17 cellular contexts compared by ENCODE assay signal in genomic region chr3:38473229-38473628, GRCh38. TPM values are rescaled to one million over a fixed set of nuclear protein-coding genes. Genes with fewer than 3 reads are reported as not detected.
DNase-seq lines count a peak whose midpoint lies in the region; ATAC-seq and TF ChIP-seq lines count a peak whose summit lies in the region.
"Had no signal": no experiment of that assay in that cellular context is flagged by ENCODE, and none has a peak within 500 bp of the region (broad histone marks: within the 10 kb centered on the region; RNA-seq: fewer than 3 reads in every experiment).

No MANE protein-coding gene starts in this region.

- peaks cover 8 to 13% of the 10 kb centered on the region in 2 experiments for H3K9me3 ChIP-seq in CD4-positive, CD25-positive, alpha-beta regulatory T cell (ENCODE audit: control insufficient read depth in 2 of 2, low read length in 2 of 2)
- H3K9me3 ChIP-seq in DND-41 (ENCODE audit: insufficient read depth, low read length, severe bottlenecking), result peaks cover 20% of the 10 kb centered on the region
- peaks cover 5 to 18% of the 10 kb centered on the region in 2 donors for H3K9me3 ChIP-seq in left lung

- H3K79me2 ChIP-seq in DND-41 (ENCODE audit: insufficient read depth, low read length), result peaks cover 88% of the 10 kb centered on the region

- no peak overlapping the region for H2AFZ ChIP-seq in DND-41 (ENCODE audit: low read depth, low read length)

- H3K4me3 Mint-ChIP-seq in CD4-positive, CD25-positive, alpha-beta regulatory T cell, result no peak overlapping the region
- H3K4me3 Mint-ChIP-seq: activated CD4-positive, alpha-beta memory T cell treated with anti-CD3 and anti-CD28 coated beads, Interleukin-2, amount 10 ng/mL, durations not matched to agents 7 days and 5 days; activated naive CD8-positive, alpha-beta T cell; T-cell had no signal

- TF ChIP-seq CTCF in DND-41 (IDR thresholded peaks at IDR 0.05; ENCODE audit: borderline replicate concordance, extremely low read depth, low read length, poor library complexity, severe bottlenecking), result no peak
- no peak for TF ChIP-seq CTCF in left lung (IDR thresholded peaks at IDR 0.05)

- no peaks in the 10 kb centered on the region for H3K27me3 Mint-ChIP-seq in CD4-positive, CD25-positive, alpha-beta regulatory T cell
- H3K27me3 Mint-ChIP-seq: activated CD4-positive, alpha-beta memory T cell treated with anti-CD3 and anti-CD28 coated beads, Interleukin-2, amount 10 ng/mL, durations not matched to agents 7 days and 5 days; activated naive CD8-positive, alpha-beta T cell; T-cell had no signal

- H3K27me3 ChIP-seq in CD4-positive, CD25-positive, alpha-beta regulatory T cell (ENCODE audit: control insufficient read depth, insufficient read depth, low read length), result no peaks in the 10 kb centered on the region
- H3K27me3 ChIP-seq in DND-41 (ENCODE audit: insufficient read depth, low read length, poor library complexity) (no peaks in the 10 kb centered on the region), left lung (no peaks in the 10 kb centered on the region)
- H3K27me3 ChIP-seq: stomach had no signal

- no peak overlapping the region for H3K4me2 ChIP-seq in DND-41 (ENCODE audit: insufficient read depth, low read length)

- H3K4me1 ChIP-seq in CD4-positive, CD25-positive, alpha-beta regulatory T cell (ENCODE audit: control insufficient read depth, insufficient read depth, low read length, poor library complexity, severe bottlenecking), result no peaks in the 10 kb centered on the region
- H3K4me1 ChIP-seq in DND-41 (ENCODE audit: insufficient read depth, low read length) (no peaks in the 10 kb centered on the region), left lung (no peaks in the 10 kb centered on the region)

- no peak for DNase-seq in CD4-positive, CD25-positive, alpha-beta regulatory T cell
- DNase-seq in DND-41 (peak; percentile 19), RPMI7951 (ENCODE audit: low read depth) (peak; percentile 19), left lung (no peak), AG08395 (ENCODE audit: low spot score) (no peak)
- DNase-seq: activated CD4-positive, alpha-beta memory T cell treated with anti-CD3 and anti-CD28 coated beads, Interleukin-2, amount 10 ng/mL, durations not matched to agents 7 days and 5 days; activated T-cell treated with anti-CD3 and anti-CD28 coated beads, Interleukin-2, amount 50 U/mL, for 48 hours; Kasumi-1; NCI-H1092; nucleus accumbens; stimulated activated CD4-positive, alpha-beta T cell treated with anti-CD3 and anti-CD28 coated beads, Interleukin-2, amount 100 ng/mL, for 24 hours; stomach; T-cell; WERI-Rb-1 had no signal

- H3K27ac ChIP-seq in CD4-positive, CD25-positive, alpha-beta regulatory T cell (ENCODE audit: insufficient read depth, low read length, poor library complexity, severe bottlenecking), result no peak overlapping the region
- H3K27ac ChIP-seq in DND-41 (ENCODE audit: low read length) (no peak overlapping the region), left lung (no peak overlapping the region)
- H3K27ac ChIP-seq: stomach, WERI-Rb-1 had no signal

- intact Hi-C loops in left lung (cut with DNase I), result loop anchor here in 1 of 2 donors (10.0 kb wide), 1 partner anchor 348 kb away; no protein-coding TSS in a partner anchor

- H3K4me3 ChIP-seq in CD4-positive, CD25-positive, alpha-beta regulatory T cell (ENCODE audit: low read depth, low read length), result no peak overlapping the region
- no peak overlapping the region for H3K4me3 ChIP-seq in DND-41 (ENCODE audit: low read depth in 1 of 2, low read length in 2 of 2)
- H3K4me3 ChIP-seq in left lung, result no peak overlapping the region
- H3K4me3 ChIP-seq: stomach had no signal

- H3K4me1 Mint-ChIP-seq in CD4-positive, CD25-positive, alpha-beta regulatory T cell, result peaks cover 5 to 27% (median 10%) of the 10 kb centered on the region in 4 donors
- H3K4me1 Mint-ChIP-seq: activated CD4-positive, alpha-beta memory T cell treated with anti-CD3 and anti-CD28 coated beads, Interleukin-2, amount 10 ng/mL, durations not matched to agents 7 days and 5 days had no signal

- H3K9ac ChIP-seq in DND-41 (ENCODE audit: low read depth, low read length), result no peak overlapping the region

- peak overlapping the region in 2 of 3 donors; percentile 70 to 88 for H3K27ac Mint-ChIP-seq in CD4-positive, CD25-positive, alpha-beta regulatory T cell
- H3K27ac Mint-ChIP-seq: activated CD4-positive, alpha-beta memory T cell treated with anti-CD3 and anti-CD28 coated beads, Interleukin-2, amount 10 ng/mL, durations not matched to agents 7 days and 5 days; activated naive CD8-positive, alpha-beta T cell had no signal

- H3K36me3 ChIP-seq in CD4-positive, CD25-positive, alpha-beta regulatory T cell (ENCODE audit: control insufficient read depth, insufficient read depth, low read length), result no peaks in the 10 kb centered on the region
- peaks cover 15% of the 10 kb centered on the region for H3K36me3 ChIP-seq in DND-41 (ENCODE audit: insufficient read depth, low read length)
- H3K36me3 ChIP-seq in left lung, result no peaks in the 10 kb centered on the region
- H3K36me3 ChIP-seq: WERI-Rb-1 had no signal

- ATAC-seq in CD4-positive, CD25-positive, alpha-beta regulatory T cell (ENCODE audit: low read depth in 2 of 2), result no peak
- ATAC-seq in DND-41 (ENCODE audit: insufficient read depth, low read depth) (peak; percentile 65), left lung (peak; percentile 8), HG03280 (IDR thresholded peaks at IDR 0.05; ENCODE audit: unreplicated experiment) (no peak), HG02759 (IDR thresholded peaks at IDR 0.05; ENCODE audit: unreplicated experiment) (no peak)
- ATAC-seq: T-cell had no signal

- peaks cover 69% of the 10 kb centered on the region for H4K20me1 ChIP-seq in DND-41 (ENCODE audit: insufficient read depth, low read length)

- peaks cover 0 to 13% (median 4%) of the 10 kb centered on the region in 7 donors for H3K9me3 Mint-ChIP-seq in CD4-positive, CD25-positive, alpha-beta regulatory T cell

- peaks cover 9% of the 10 kb centered on the region for H3K36me3 Mint-ChIP-seq in CD4-positive, CD25-positive, alpha-beta regulatory T cell

RNA-seq across cellular contexts. Expression of gene ACVR2B, which starts 19.5 kb away (rescaled TPM):
- total RNA-seq in CD4-positive, CD25-positive, alpha-beta regulatory T cell, result 12.7 TPM
- 1 to 10 TPM in 2 of 4 donors, under 1 TPM in 2; 0.14 to 2.4 (median 1.0) TPM for polyA plus RNA-seq in CD4-positive, CD25-positive, alpha-beta regulatory T cell
- 1.2 and 1.8 TPM in 2 replicates for total RNA-seq in RPMI7951 (2014; rRNA removed; shearing (Covaris generic))
- total RNA-seq in left lung, result 1 to 10 TPM; 5.2 TPM

RNA-seq across cellular contexts. Expression of gene EXOG, which starts 22.9 kb away (rescaled TPM):
- 26.0 TPM for total RNA-seq in CD4-positive, CD25-positive, alpha-beta regulatory T cell
- 1 to 10 TPM; 5.9 to 9.6 (median 8.3) TPM for polyA plus RNA-seq in CD4-positive, CD25-positive, alpha-beta regulatory T cell
- total RNA-seq in RPMI7951 (2014; rRNA removed; shearing (Covaris generic)), result 6.8 and 8.1 TPM in 2 replicates
- 10 to 100 TPM; 12.8 to 14.4 TPM for total RNA-seq in left lung

Comparison
In these comparisons a context has a peak if more than half of its experiments do, and no peak if none do; other contexts are left out.
1. ATAC-seq: peak in DND-41 (single experiment) and left lung (single experiment); none in CD4-positive, CD25-positive, alpha-beta regulatory T cell (0 of 2), HG03280 (single experiment) and HG02759 (single experiment).
2. DNase-seq: peak in DND-41 (single experiment) and RPMI7951 (single experiment); none in CD4-positive, CD25-positive, alpha-beta regulatory T cell (0 of 3), left lung (0 of 2) and AG08395 (single experiment).